ENCODE assay signal across 8 cellular contexts in the genomic region with DNA sequence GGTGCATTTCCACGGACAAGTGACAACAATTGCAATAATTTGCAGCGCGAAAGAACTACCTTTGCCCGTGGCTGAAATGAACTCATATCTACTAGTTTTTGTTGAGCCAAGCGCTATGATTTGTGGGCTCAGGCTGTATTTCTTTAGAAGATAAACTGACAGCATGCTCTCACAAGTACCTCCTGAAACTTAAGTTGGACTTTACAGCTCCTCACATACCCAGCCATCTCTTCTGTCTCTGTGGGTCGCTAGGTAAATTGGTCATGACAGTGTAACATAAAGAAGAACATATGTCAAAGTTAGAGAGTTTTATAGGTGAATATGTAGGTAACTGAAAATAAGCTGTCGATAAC. TPM values are rescaled to one million over a fixed set of nuclear protein-coding genes. Genes with fewer than 3 reads are reported as not detected.
DNase-seq lines count a peak whose midpoint lies in the region; ATAC-seq and TF ChIP-seq lines count a peak whose summit lies in the region.

No MANE protein-coding gene starts in this region.

- TF ChIP-seq POLR2A in right lobe of liver (IDR thresholded peaks at IDR 0.05), result no peak

- 10% methylated on average over 7 of the region's 7 CpGs for WGBS in right lobe of liver (ENCODE audit: insufficient coverage, low coverage, low lambda C conversion rate, missing lambda C conversion rate)

- H3K4me3 ChIP-seq in right lobe of liver (peak overlapping the region; percentile 82 to 96 (median 93)), upper lobe of right lung (peak overlapping the region; percentile 94)

- DNase-seq in DMS79 treated with DMSO at 0.1 percent for 48 hours (lab: John Stamatoyannopoulos, UW) (peak; percentile 17), DMS79 (lab: John Stamatoyannopoulos, UW) (no peak), amniotic epithelial cell (ENCODE audit: low read depth) (peak; percentile 10), right lobe of liver (no peak), upper lobe of right lung (no peak), LoVo (ENCODE audit: low spot score) (no peak), GM13976 (ENCODE audit: low spot score) (no peak)

- TF ChIP-seq CTCF in right lobe of liver (IDR thresholded peaks at IDR 0.05), result no peak
- TF ChIP-seq CTCF in upper lobe of right lung (IDR thresholded peaks at IDR 0.05), result no peak
- TF ChIP-seq CTCF in GM13976 (IDR thresholded peaks at IDR 0.05; ENCODE audit: borderline replicate concordance, control extremely low read depth, extremely low read depth, insufficient read depth, missing control alignments), result no peak

- no peaks in the 10 kb centered on the region for H3K9me3 ChIP-seq in right lobe of liver
- H3K9me3 ChIP-seq in upper lobe of right lung, result no peaks in the 10 kb centered on the region

- H3K27ac ChIP-seq in right lobe of liver (peak overlapping the region in 1 of 3 donors; percentile 54), upper lobe of right lung (peak overlapping the region; percentile 77)

- in situ Hi-C loops in GM13976 (cut with MboI; ENCODE audit: low sequenced_read_pairs, unreplicated experiment), result no loop called here

- no peaks in the 10 kb centered on the region for H3K27me3 ChIP-seq in right lobe of liver
- H3K27me3 ChIP-seq in upper lobe of right lung, result no peaks in the 10 kb centered on the region

- intact Hi-C loops in right lobe of liver (cut with DNase I) (no loop called here), upper lobe of right lung (cut with DNase I) (no loop called here)

- peaks cover 0 to 4% (median 0%) of the 10 kb centered on the region in 4 donors for H3K4me1 ChIP-seq in right lobe of liver
- H3K4me1 ChIP-seq in upper lobe of right lung, result peaks cover 10% of the 10 kb centered on the region

- ATAC-seq in HG03432 (IDR thresholded peaks at IDR 0.05; ENCODE audit: unreplicated experiment), result peak; percentile 13
- ATAC-seq in right lobe of liver, result peak in 2 of 4 donors; percentile 12 to 17
- no peak for ATAC-seq in upper lobe of right lung

- H3K36me3 ChIP-seq in right lobe of liver, result peaks cover 0 to 8% (median 0%) of the 10 kb centered on the region in 4 donors
- H3K36me3 ChIP-seq in upper lobe of right lung, result peaks cover 15% of the 10 kb centered on the region

RNA-seq across cellular contexts. Expression of gene COG6, which starts 0.8 kb away (rescaled TPM):
- total RNA-seq in right lobe of liver (10 to 100 TPM in 4 of 6 experiments, 1 to 10 TPM in 2; 8.6 to 15.2 (median 12.2) TPM), upper lobe of right lung (34.4 TPM)

RNA-seq across cellular contexts. Expression of gene LHFPL6, which starts 53.3 kb away (rescaled TPM):
- total RNA-seq in right lobe of liver (1 to 10 TPM; 3.0 to 8.4 (median 4.6) TPM), upper lobe of right lung (80.0 TPM)

Comparison
In these comparisons a context has a peak if more than half of its experiments do, and no peak if none do; other contexts are left out.
1. DNase-seq: peak in DMS79 treated with DMSO at 0.1 percent for 48 hours (single experiment) and amniotic epithelial cell (single experiment); none in DMS79 (single experiment), right lobe of liver (0 of 3), upper lobe of right lung (single experiment), LoVo (single experiment) and GM13976 (single experiment).